Comparison of ENCODE assay signal across 14 cellular contexts in the genomic region with DNA sequence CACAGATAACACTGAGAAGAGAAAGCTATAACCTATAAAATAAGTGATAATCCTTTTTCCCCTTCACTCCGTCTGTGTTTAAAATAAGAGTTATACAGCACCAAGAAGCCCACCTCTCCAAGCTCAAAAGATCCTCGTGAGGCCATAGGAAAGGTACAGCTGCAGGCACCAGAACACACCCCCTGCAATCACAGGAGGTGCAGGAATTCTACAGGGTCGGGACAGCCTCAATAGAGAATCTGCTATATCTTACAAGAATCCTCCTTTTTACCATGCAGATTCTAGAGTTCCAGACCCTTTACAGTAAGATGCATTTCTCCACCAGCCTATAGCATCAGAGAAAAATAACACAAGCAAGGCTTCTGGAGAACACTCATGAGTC. TPM values are rescaled to one million over a fixed set of nuclear protein-coding genes. Genes with fewer than 3 reads are reported as not detected.
DNase-seq lines count a peak whose midpoint lies in the region; ATAC-seq, FAIRE-seq and TF ChIP-seq lines count a peak whose summit lies in the region.
"Had no signal": no experiment of that assay in that cellular context is flagged by ENCODE, and none has a peak within 500 bp of the region (broad histone marks: within the 10 kb centered on the region; RNA-seq: fewer than 3 reads in every experiment).

No MANE protein-coding gene starts in this region.

- H3K79me2 ChIP-seq in HepG2 (ENCODE audit: insufficient read depth, low read length), result no peaks in the 10 kb centered on the region

- no peak for DNase-seq in HepG2 (ENCODE audit: low spot score)
- DNase-seq in stomach, result no peak
- DNase-seq in GM12891 (ENCODE audit: insufficient read length, low spot score), result no peak
- DNase-seq in NCI-H2107 treated with DMSO at 0.1 percent for 48 hours (lab: John Stamatoyannopoulos, UW; ENCODE audit: unreplicated experiment), result no peak
- DNase-seq in middle frontal gyrus (ENCODE audit: extremely low spot score, low spot score), result no peak
- DNase-seq: activated T-cell treated with anti-CD3 and anti-CD28 coated beads, Interleukin-2, amount 50 U/mL, for 1 hour had no signal

- H3K4me3 ChIP-seq in HepG2 (replicated peaks in 1 of 3; ENCODE audit: insufficient read depth in 1 of 3, low read depth in 2 of 3, low read length in 3 of 3) (peak overlapping the region in 1 of 3 experiments; percentile 26; a peak in 1 of 6 replicates), stomach (no peak overlapping the region)
- H3K4me3 ChIP-seq: thoracic aorta had no signal

- ATAC-seq in HG03439 (IDR thresholded peaks at IDR 0.05; ENCODE audit: unreplicated experiment) (peak; percentile 16), HepG2 (peak; percentile 72), HG02840 (IDR thresholded peaks at IDR 0.05; ENCODE audit: low FRiP score, unreplicated experiment) (no peak)

- TSS peak; percentile 66 for BruUV-seq in HepG2 (replicated peaks; lab: Mats Ljungman, UMichigan)

- TF ChIP-seq EP300 in HepG2 (IDR thresholded peaks at IDR 0.05; ENCODE audit: low read depth in 2 of 2, low read length in 2 of 2) (no peak), HepG2 (CRISPR knock-in tag; IDR thresholded peaks at IDR 0.05; ENCODE audit: borderline replicate concordance) (no peak), stomach (IDR thresholded peaks at IDR 0.05) (no peak)

- in situ Hi-C loops in HepG2 (cut with HindIII; ENCODE audit: extremely low pct_ligation_motif_present, low pct_unique_long_range_greater_than_20kb), result loop anchor here (5.0 kb wide), 1 partner anchor 195 kb away; no protein-coding TSS in a partner anchor

- H3K9me3 ChIP-seq in HepG2 (ENCODE audit: low read length) (no peaks in the 10 kb centered on the region), stomach (no peaks in the 10 kb centered on the region)
- H3K9me3 ChIP-seq: thoracic aorta had no signal

- intact Hi-C loops in HepG2 (cut with micrococcal nuclease; ENCODE audit: unreplicated experiment) (loop anchor here (1.0 to 2.0 kb wide), 7 partner anchors 26 to 266 kb away; no protein-coding TSS in a partner anchor), stomach (cut with DNase I; ENCODE audit: low total_unique reads) (no loop called here)

- TF ChIP-seq POLR2A in HepG2 (IDR thresholded peaks at IDR 0.05; ENCODE audit: insufficient read depth in 1 of 2, low read depth in 2 of 2, low read length in 2 of 2), result no peak
- no peak for TF ChIP-seq POLR2A in stomach (IDR thresholded peaks at IDR 0.05)
- TF ChIP-seq POLR2A in GM12891 (IDR thresholded peaks at IDR 0.05; ENCODE audit: low read depth, low read length), result no peak

- no peak for TF ChIP-seq RAD21 in HepG2 (CRISPR knock-in tag; IDR thresholded peaks at IDR 0.05)

- WGBS in HepG2 (ENCODE audit: low lambda C conversion rate), result 56% methylated on average over 3 of the region's 3 CpGs
- WGBS in stomach, 5 donors, result 24 to 55% (median 37%) methylated on average over 3 of the region's 3 CpGs

- H3K9ac ChIP-seq in HepG2 (ENCODE audit: insufficient read depth, low read depth, low read length), result peak overlapping the region; percentile 9; the same call in 1 of the 2 replicates

- peaks cover 2 to 4% of the 10 kb centered on the region in 2 experiments; a peak in 2 of 5 replicates for H3K27me3 ChIP-seq in HepG2 (ENCODE audit: control insufficient read depth in 1 of 2, insufficient read depth in 2 of 2, low read length in 2 of 2)
- no peaks in the 10 kb centered on the region for H3K27me3 ChIP-seq in stomach

- FAIRE-seq in HepG2 (lab: Jason Lieb, UNC) (no peak), GM12891 (lab: Jason Lieb, UNC) (no peak)

- H3K36me3 ChIP-seq in HepG2 (replicated peaks in 1 of 2; ENCODE audit: control insufficient read depth in 1 of 2, insufficient read depth in 2 of 2, low read length in 2 of 2), result no peaks in the 10 kb centered on the region
- H3K36me3 ChIP-seq in stomach, result no peaks in the 10 kb centered on the region
- H3K36me3 ChIP-seq: thoracic aorta had no signal

- POLR2A ChIA-PET in HepG2 (lab: Yijun Ruan, JAX), result interaction anchor here (0.8 to 1.7 kb wide), 4 partner anchors 12 to 29 kb away, joined by 3 to 13 read pairs (median 7); no protein-coding TSS in a partner anchor

- H4K20me1 ChIP-seq in HepG2 (ENCODE audit: insufficient read depth, low read length), result no peaks in the 10 kb centered on the region

- H3K4me2 ChIP-seq in HepG2 (ENCODE audit: low read depth, low read length), result peak overlapping the region; percentile 66

- peak overlapping the region; percentile 38 for H2AFZ ChIP-seq in HepG2 (ENCODE audit: low read length)

- H3K4me1 ChIP-seq in HepG2 (ENCODE audit: insufficient read depth, low read length), result peaks cover 28% of the 10 kb centered on the region
- peaks cover 0 to 33% (median 17%) of the 10 kb centered on the region in 4 donors for H3K4me1 ChIP-seq in stomach

- CTCF ChIA-PET in HepG2 (lab: Yijun Ruan, JAX; ENCODE audit: low intra/inter-chr PET ratio, low total read pairs), result interaction anchor here (0.7 to 2.1 kb wide), 4 partner anchors 26 to 265 kb away, joined by 3 to 7 read pairs (median 5); partner anchors contain the start of gene TNFRSF21

- H3K27ac ChIP-seq in VCaP, result peak overlapping the region; percentile 68
- H3K27ac ChIP-seq in HepG2 (ENCODE audit: extremely low read length, insufficient read depth, low read length), result no peak overlapping the region
- H3K27ac ChIP-seq in stomach, result peak overlapping the region; percentile 12 to 73 (median 33)
- H3K27ac ChIP-seq: thoracic aorta had no signal

- TF ChIP-seq CTCF in VCaP (conservative IDR thresholded peaks at IDR 0.05), result no peak
- TF ChIP-seq CTCF in HepG2 (CRISPR knock-in tag; IDR thresholded peaks at IDR 0.05), result no peak
- TF ChIP-seq CTCF in stomach (IDR thresholded peaks at IDR 0.05), result no peak

TF ChIP-seq in HepG2, 621 proteins besides CTCF, POLR2A, EP300 and RAD21 (continues in another document):
- TF ChIP-seq, protein P1, sequence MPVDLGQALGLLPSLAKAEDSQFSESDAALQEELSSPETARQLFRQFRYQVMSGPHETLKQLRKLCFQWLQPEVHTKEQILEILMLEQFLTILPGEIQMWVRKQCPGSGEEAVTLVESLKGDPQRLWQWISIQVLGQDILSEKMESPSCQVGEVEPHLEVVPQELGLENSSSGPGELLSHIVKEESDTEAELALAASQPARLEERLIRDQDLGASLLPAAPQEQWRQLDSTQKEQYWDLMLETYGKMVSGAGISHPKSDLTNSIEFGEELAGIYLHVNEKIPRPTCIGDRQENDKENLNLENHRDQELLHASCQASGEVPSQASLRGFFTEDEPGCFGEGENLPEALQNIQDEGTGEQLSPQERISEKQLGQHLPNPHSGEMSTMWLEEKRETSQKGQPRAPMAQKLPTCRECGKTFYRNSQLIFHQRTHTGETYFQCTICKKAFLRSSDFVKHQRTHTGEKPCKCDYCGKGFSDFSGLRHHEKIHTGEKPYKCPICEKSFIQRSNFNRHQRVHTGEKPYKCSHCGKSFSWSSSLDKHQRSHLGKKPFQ (CRISPR knock-in tag; IDR thresholded peaks at IDR 0.05; ENCODE audit: insufficient replicate concordance), result peak; percentile 38
- no peak for TF ChIP-seq ZNF33B (CRISPR knock-in tag; IDR thresholded peaks at IDR 0.05)
- no peak for TF ChIP-seq ZNF138 (CRISPR knock-in tag; IDR thresholded peaks at IDR 0.05; ENCODE audit: low read depth)

TF ChIP-seq in GM12891, 5 proteins besides CTCF, POLR2A, EP300 and RAD21:
- TF ChIP-seq POLR2AphosphoS5 (IDR thresholded peaks at IDR 0.05; ENCODE audit: low read depth, low read length) (no peak), TAF1 (IDR thresholded peaks at IDR 0.05; ENCODE audit: low read depth, low read length) (no peak), PAX5 (IDR thresholded peaks at IDR 0.05; ENCODE audit: insufficient read depth, low read length, severe bottlenecking) (no peak), SPI1 (IDR thresholded peaks at IDR 0.05; ENCODE audit: low read depth, low read length) (no peak), POU2F2 (IDR thresholded peaks at IDR 0.05; ENCODE audit: low read depth, low read length) (no peak)

RNA-seq across cellular contexts. Expression of gene ADGRF1, which starts 5.0 kb away (rescaled TPM):
- total RNA-seq in HepG2 (2016; rRNA removed; fragmentation: Illumina TruSeq; extraction: Trizol) (not detected in 2 replicates), stomach (1 to 10 TPM in 3 of 5 donors, under 1 TPM in 1, not detected in 1; under 0.01 to 2.3 (median 1.8) TPM)
- total RNA-seq in HepG2 (2016; cell fraction: cytosol; rRNA removed; fragmentation: Illumina TruSeq; extraction: Trizol; ENCODE audit: low read depth), result not detected in 2 replicates
- not detected in 2 replicates for total RNA-seq in HepG2 (2016; cell fraction: insoluble cytoplasmic fraction; rRNA removed; fragmentation: Illumina TruSeq; extraction: Trizol)
- not detected in 2 replicates for total RNA-seq in HepG2 (2016; cell fraction: membrane; rRNA removed; fragmentation: Illumina TruSeq; extraction: Trizol)
- not detected in 2 replicates for total RNA-seq in HepG2 (2016; cell fraction: nucleus; rRNA removed; fragmentation: Illumina TruSeq; extraction: Trizol)
- polyA plus RNA-seq in HepG2 (2011; rRNA removed) (not detected in 2 replicates), stomach (10 to 100 TPM in 1 of 3 donors, 1 to 10 TPM in 2; 1.5 to 13.0 (median 2.0) TPM)
- 0.03 TPM in 1 of 2 replicates, not detected in the other for polyA plus RNA-seq in HepG2 (2011; cell fraction: cytosol; rRNA removed)
- not detected in 2 replicates for polyA plus RNA-seq in HepG2 (2011; cell fraction: nucleus; rRNA removed)
- not detected in 2 replicates for polyA plus RNA-seq in HepG2 (2012)
- polyA plus RNA-seq in HepG2 (2016; cell fraction: cytosol; fragmentation: Illumina TruSeq; extraction: Trizol; ENCODE audit: low read depth), result not detected in 2 replicates
- polyA plus RNA-seq in HepG2 (2016; cell fraction: insoluble cytoplasmic fraction; fragmentation: Illumina TruSeq; extraction: Trizol; ENCODE audit: low read depth), result not detected in 2 replicates
- not detected in 2 replicates for polyA plus RNA-seq in HepG2 (2016; cell fraction: membrane; fragmentation: Illumina TruSeq; extraction: Trizol; ENCODE audit: low read depth)
- polyA plus RNA-seq in HepG2 (2016; cell fraction: nucleus; fragmentation: Illumina TruSeq; extraction: Trizol; ENCODE audit: insufficient read depth, low read depth), result not detected in 2 replicates
- not detected in 2 replicates for polyA minus RNA-seq in HepG2 (2011; rRNA and poly(A)+ RNA removed; ENCODE audit: low replicate concordance)
- polyA minus RNA-seq in HepG2 (2011; cell fraction: cytosol; rRNA and poly(A)+ RNA removed), result not detected in 2 replicates
- not detected in 2 replicates for polyA minus RNA-seq in HepG2 (2011; cell fraction: nucleus; rRNA and poly(A)+ RNA removed)
- not detected for polyA plus RNA-seq in GM12891 (2012; ENCODE audit: low read depth, missing spikeins)
- total RNA-seq: activated CD4-positive, alpha-beta T cell treated with anti-CD3 and anti-CD28 coated beads, Interleukin-2, amount 10 ng/mL, durations not matched to agents 7 days and 5 days; activated naive CD4-positive, alpha-beta T cell treated with anti-CD3 and anti-CD28 coated beads, Interleukin-2, amount 50 U/mL, for 72 hours; liver; right cardiac atrium; thoracic aorta had no signal
- polyA plus RNA-seq: right cardiac atrium had no signal
